In the genomic region with DNA sequence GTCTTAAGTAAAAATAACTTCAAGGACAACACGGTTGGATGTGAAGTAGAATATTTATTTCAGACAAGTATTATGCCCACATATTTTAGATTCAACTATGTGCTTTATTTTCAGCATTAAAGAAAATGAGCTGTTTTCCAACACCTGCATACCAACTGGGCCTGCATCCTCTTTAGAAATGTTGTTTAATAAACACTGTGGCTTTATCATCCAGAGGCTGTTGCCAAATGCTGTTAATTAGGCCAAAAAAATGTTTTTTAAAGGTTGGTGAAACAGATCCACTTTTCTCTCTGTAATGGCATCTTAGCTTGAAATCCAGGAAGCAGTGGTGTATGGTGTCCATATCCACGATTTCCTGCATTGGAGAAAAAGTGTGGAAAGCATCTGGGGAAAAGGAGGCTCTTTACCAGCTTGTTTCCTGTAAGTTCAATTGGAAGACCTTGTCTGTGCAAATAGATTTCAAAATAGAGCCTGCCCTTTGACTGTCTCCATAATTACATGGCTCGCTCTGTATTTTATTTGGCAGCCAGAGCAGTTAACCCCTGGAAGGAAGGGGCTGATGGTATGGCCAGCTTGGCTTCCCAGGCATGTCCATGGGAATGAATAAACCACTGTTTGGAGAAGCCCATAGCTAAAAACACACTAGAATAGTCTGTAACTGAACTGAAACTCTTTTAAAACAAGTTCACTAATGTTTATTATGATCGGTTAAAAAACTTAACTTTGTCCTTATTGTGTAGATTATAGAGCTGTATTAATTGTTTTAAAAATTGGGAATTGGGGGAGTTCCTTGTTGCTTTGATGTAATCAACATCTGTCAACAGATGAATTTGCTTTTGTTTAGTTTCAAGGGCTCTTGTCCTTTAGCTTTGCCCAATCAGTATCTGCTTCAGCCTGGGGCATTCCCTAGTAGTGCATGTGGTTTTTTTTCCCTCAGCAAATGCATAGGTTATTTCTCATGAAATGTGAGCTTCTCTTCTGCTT, we compare ENCODE assay signal across 1 cellular context.
TF ChIP-seq lines count a peak whose summit lies in the region.

No MANE protein-coding gene starts in this region.

TF ChIP-seq in HEK293, 187 proteins besides CTCF, POLR2A, EP300 and RAD21 (continued from another document and continues in another):
- TF ChIP-seq ZNF596 (tag by site-specific recombination; IDR thresholded peaks at IDR 0.05) (0 out of 2 replicates have a peak, but pooled peaks have one; percentile 61), ZNF610 (tag by site-specific recombination; IDR thresholded peaks at IDR 0.05; ENCODE audit: borderline replicate concordance) (no peak), ZNF837 (tag by site-specific recombination; IDR thresholded peaks at IDR 0.05) (no peak), ZBTB1 (tag by site-specific recombination; IDR thresholded peaks at IDR 0.05) (no peak), ZNF404 (tag by site-specific recombination; IDR thresholded peaks at IDR 0.05) (no peak), MEIS1 (CRISPR knock-in tag; IDR thresholded peaks at IDR 0.05; ENCODE audit: borderline replicate concordance) (no peak), ZNF664 (tag by site-specific recombination; IDR thresholded peaks at IDR 0.05) (no peak), PATZ1 (tag by site-specific recombination; IDR thresholded peaks at IDR 0.05) (0 out of 2 replicates have a peak, but pooled peaks have one; percentile 15), ZNF658 (tag by site-specific recombination; IDR thresholded peaks at IDR 0.05) (no peak), ZEB2 (tag by site-specific recombination; IDR thresholded peaks at IDR 0.05) (no peak), ZNF350 (tag by site-specific recombination; IDR thresholded peaks at IDR 0.05) (no peak), HOXC10 (CRISPR knock-in tag; IDR thresholded peaks at IDR 0.05) (no peak), ZNF549 (tag by site-specific recombination; IDR thresholded peaks at IDR 0.05) (no peak), ZNF660 (tag by site-specific recombination; IDR thresholded peaks at IDR 0.05) (no peak), FEZF1 (tag by site-specific recombination; IDR thresholded peaks at IDR 0.05) (peak; percentile 64), ZNF114 (tag by site-specific recombination; IDR thresholded peaks at IDR 0.05) (no peak), ELK4 (IDR thresholded peaks at IDR 0.05; ENCODE audit: borderline replicate concordance, low read depth, low read length) (no peak), ZNF18 (tag by site-specific recombination; IDR thresholded peaks at IDR 0.05) (no peak), ZNF555 (tag by site-specific recombination; conservative IDR thresholded peaks at IDR 0.05) (no peak), ZSCAN4 (tag by site-specific recombination; IDR thresholded peaks at IDR 0.05) (no peak), ZNF221 (tag by site-specific recombination; IDR thresholded peaks at IDR 0.05; ENCODE audit: borderline replicate concordance) (no peak), TRIM28 (IDR thresholded peaks at IDR 0.05; ENCODE audit: borderline replicate concordance, low read length) (peak; percentile 44; the same call in 1 of the 2 replicates), PRDM2 (tag by site-specific recombination; IDR thresholded peaks at IDR 0.05; ENCODE audit: borderline replicate concordance) (no peak), ZNF132 (tag by site-specific recombination; IDR thresholded peaks at IDR 0.05; ENCODE audit: borderline replicate concordance) (no peak), ZNF239 (tag by site-specific recombination; IDR thresholded peaks at IDR 0.05) (no peak), ZFP37 (tag by site-specific recombination; IDR thresholded peaks at IDR 0.05) (no peak), MYNN (tag by site-specific recombination; IDR thresholded peaks at IDR 0.05; ENCODE audit: borderline replicate concordance) (no peak), SCRT2 (tag by site-specific recombination; IDR thresholded peaks at IDR 0.05) (peak; percentile 24; the same call in 1 of the 2 replicates), GLI4 (tag by site-specific recombination; IDR thresholded peaks at IDR 0.05) (no peak), ZNF473 (tag by site-specific recombination; IDR thresholded peaks at IDR 0.05) (no peak), ZBTB20 (tag by site-specific recombination; IDR thresholded peaks at IDR 0.05) (peak; percentile 43), ZNF24 (tag by site-specific recombination; IDR thresholded peaks at IDR 0.05) (no peak), ZNF157 (tag by site-specific recombination; IDR thresholded peaks at IDR 0.05) (no peak)
- TF ChIP-seq, protein P1, sequence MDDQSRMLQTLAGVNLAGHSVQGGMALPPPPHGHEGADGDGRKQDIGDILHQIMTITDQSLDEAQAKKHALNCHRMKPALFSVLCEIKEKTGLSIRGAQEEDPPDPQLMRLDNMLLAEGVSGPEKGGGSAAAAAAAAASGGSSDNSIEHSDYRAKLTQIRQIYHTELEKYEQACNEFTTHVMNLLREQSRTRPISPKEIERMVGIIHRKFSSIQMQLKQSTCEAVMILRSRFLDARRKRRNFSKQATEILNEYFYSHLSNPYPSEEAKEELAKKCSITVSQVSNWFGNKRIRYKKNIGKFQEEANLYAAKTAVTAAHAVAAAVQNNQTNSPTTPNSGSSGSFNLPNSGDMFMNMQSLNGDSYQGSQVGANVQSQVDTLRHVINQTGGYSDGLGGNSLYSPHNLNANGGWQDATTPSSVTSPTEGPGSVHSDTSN (CRISPR knock-in tag; IDR thresholded peaks at IDR 0.05) = no peak
- TF ChIP-seq, protein P2, sequence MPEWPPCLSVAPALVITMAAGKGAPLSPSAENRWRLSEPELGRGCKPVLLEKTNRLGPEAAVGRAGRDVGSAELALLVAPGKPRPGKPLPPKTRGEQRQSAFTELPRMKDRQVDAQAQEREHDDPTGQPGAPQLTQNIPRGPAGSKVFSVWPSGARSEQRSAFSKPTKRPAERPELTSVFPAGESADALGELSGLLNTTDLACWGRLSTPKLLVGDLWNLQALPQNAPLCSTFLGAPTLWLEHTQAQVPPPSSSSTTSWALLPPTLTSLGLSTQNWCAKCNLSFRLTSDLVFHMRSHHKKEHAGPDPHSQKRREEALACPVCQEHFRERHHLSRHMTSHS (tag by site-specific recombination; IDR thresholded peaks at IDR 0.05) = no peak
- TF ChIP-seq, protein P3, sequence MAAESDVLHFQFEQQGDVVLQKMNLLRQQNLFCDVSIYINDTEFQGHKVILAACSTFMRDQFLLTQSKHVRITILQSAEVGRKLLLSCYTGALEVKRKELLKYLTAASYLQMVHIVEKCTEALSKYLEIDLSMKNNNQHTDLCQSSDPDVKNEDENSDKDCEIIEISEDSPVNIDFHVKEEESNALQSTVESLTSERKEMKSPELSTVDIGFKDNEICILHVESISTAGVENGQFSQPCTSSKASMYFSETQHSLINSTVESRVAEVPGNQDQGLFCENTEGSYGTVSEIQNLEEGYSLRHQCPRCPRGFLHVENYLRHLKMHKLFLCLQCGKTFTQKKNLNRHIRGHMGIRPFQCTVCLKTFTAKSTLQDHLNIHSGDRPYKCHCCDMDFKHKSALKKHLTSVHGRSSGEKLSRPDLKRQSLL (tag by site-specific recombination; IDR thresholded peaks at IDR 0.05) = peak; percentile 64; the same call in 1 of the 2 replicates
- TF ChIP-seq, protein P4, sequence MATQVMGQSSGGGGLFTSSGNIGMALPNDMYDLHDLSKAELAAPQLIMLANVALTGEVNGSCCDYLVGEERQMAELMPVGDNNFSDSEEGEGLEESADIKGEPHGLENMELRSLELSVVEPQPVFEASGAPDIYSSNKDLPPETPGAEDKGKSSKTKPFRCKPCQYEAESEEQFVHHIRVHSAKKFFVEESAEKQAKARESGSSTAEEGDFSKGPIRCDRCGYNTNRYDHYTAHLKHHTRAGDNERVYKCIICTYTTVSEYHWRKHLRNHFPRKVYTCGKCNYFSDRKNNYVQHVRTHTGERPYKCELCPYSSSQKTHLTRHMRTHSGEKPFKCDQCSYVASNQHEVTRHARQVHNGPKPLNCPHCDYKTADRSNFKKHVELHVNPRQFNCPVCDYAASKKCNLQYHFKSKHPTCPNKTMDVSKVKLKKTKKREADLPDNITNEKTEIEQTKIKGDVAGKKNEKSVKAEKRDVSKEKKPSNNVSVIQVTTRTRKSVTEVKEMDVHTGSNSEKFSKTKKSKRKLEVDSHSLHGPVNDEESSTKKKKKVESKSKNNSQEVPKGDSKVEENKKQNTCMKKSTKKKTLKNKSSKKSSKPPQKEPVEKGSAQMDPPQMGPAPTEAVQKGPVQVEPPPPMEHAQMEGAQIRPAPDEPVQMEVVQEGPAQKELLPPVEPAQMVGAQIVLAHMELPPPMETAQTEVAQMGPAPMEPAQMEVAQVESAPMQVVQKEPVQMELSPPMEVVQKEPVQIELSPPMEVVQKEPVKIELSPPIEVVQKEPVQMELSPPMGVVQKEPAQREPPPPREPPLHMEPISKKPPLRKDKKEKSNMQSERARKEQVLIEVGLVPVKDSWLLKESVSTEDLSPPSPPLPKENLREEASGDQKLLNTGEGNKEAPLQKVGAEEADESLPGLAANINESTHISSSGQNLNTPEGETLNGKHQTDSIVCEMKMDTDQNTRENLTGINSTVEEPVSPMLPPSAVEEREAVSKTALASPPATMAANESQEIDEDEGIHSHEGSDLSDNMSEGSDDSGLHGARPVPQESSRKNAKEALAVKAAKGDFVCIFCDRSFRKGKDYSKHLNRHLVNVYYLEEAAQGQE (tag by site-specific recombination; IDR thresholded peaks at IDR 0.05) = no peak
